18 cellular contexts compared by ENCODE assay signal in the genomic region with DNA sequence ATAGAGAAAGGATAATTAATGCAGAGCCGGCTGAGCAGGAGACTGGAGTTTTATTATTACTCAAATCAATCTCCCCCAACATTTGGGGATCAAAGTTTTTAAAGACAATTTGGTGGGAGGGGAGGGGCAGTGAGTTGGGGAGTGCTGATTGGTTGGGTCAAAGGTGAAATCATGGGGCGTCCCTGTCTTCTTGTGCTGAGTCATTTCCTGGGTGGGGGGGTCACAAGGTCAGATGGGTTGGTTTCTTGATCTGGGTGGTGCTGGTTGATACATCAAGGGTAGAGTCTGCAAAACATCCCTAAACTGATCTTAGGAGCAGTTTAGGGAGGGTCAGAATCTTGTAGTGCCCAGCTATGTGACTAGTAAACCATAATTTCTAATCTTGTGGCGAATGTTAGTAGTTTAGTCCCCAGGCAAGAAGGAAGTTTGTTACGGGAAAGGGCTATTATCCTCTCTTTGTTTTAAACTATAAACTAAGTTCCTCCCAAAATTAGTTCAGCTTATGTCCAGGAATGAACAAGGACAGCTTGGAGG.
A peak's percentile ranks its signal among the peaks of the same experiment; 100 is the strongest.
DNase-seq lines count a peak whose midpoint lies in the region; ATAC-seq, FAIRE-seq and TF ChIP-seq lines count a peak whose summit lies in the region.
"Had no signal": no experiment of that assay in that cellular context is flagged by ENCODE, and none has a peak within 500 bp of the region (broad histone marks: within the 10 kb centered on the region; RNA-seq: fewer than 3 reads in every experiment).

No MANE protein-coding gene starts in this region.

- H3K4me3 ChIP-seq in HUES48 (ENCODE audit: low read depth, low read length) (0 out of 2 replicates have a peak overlapping the region, but pooled peaks have one; percentile 11), psoas muscle (no peak overlapping the region)
- H3K4me3 ChIP-seq: BLaER1 had no signal

- no peak for TF ChIP-seq CTCF in activated CD8-positive, alpha-beta T cell treated with anti-CD3 and anti-CD28 coated beads for 36 hours (IDR thresholded peaks at IDR 0.05)
- no peak for TF ChIP-seq CTCF in psoas muscle (IDR thresholded peaks at IDR 0.05)

- intact Hi-C loops in activated CD8-positive, alpha-beta T cell treated with anti-CD3 and anti-CD28 coated beads for 36 hours (cut with micrococcal nuclease) = no loop called here
- intact Hi-C loops in psoas muscle (cut with DNase I) = no loop called here

- no peak overlapping the region for H3K4me3 Mint-ChIP-seq in activated CD8-positive, alpha-beta memory T cell treated with anti-CD3 and anti-CD28 coated beads, Interleukin-2, amount 10 ng/mL, durations not matched to agents 7 days and 5 days
- no peak overlapping the region for H3K4me3 Mint-ChIP-seq in activated CD8-positive, alpha-beta T cell treated with anti-CD3 and anti-CD28 coated beads for 36 hours
- H3K4me3 Mint-ChIP-seq: natural killer cell, T-cell had no signal

- no peak overlapping the region for H3K9ac ChIP-seq in HUES48 (ENCODE audit: low read depth, low read length)
- H3K9ac ChIP-seq: BLaER1 had no signal

- POLR2A ChIA-PET in activated CD8-positive, alpha-beta T cell treated with anti-CD3 and anti-CD28 coated beads for 36 hours (lab: Charles Lee) = no interaction called here

- H3K27ac ChIP-seq in HUES48 (ENCODE audit: low read depth, low read length) (no peak overlapping the region), psoas muscle (peak overlapping the region; percentile 79)
- H3K27ac ChIP-seq: BLaER1, HL-60 had no signal

- H3K36me3 ChIP-seq in HUES48 (ENCODE audit: control insufficient read depth, insufficient read depth, low read length) (no peaks in the 10 kb centered on the region), psoas muscle (ENCODE audit: insufficient read depth in 1 of 2, low read depth in 1 of 2) (no peaks in the 10 kb centered on the region)
- H3K36me3 ChIP-seq: BLaER1 had no signal

- FAIRE-seq in RCC 7860 (lab: Jason Lieb, UNC) = no peak
- FAIRE-seq: G401.6 had no signal

- no peak overlapping the region for H3K27ac Mint-ChIP-seq in activated CD8-positive, alpha-beta memory T cell treated with anti-CD3 and anti-CD28 coated beads, Interleukin-2, amount 10 ng/mL, durations not matched to agents 7 days and 5 days
- no peak overlapping the region for H3K27ac Mint-ChIP-seq in activated CD8-positive, alpha-beta T cell treated with anti-CD3 and anti-CD28 coated beads for 36 hours
- H3K27ac Mint-ChIP-seq: natural killer cell, T-cell had no signal

- no peaks in the 10 kb centered on the region for H3K9me3 Mint-ChIP-seq in activated CD8-positive, alpha-beta memory T cell treated with anti-CD3 and anti-CD28 coated beads, Interleukin-2, amount 10 ng/mL, durations not matched to agents 7 days and 5 days (ENCODE audit: low read depth)
- no peaks in the 10 kb centered on the region for H3K9me3 Mint-ChIP-seq in activated CD8-positive, alpha-beta T cell treated with anti-CD3 and anti-CD28 coated beads for 36 hours
- H3K9me3 Mint-ChIP-seq: natural killer cell, T-cell had no signal

- no peaks in the 10 kb centered on the region for H3K9me3 ChIP-seq in HUES48 (ENCODE audit: control insufficient read depth, insufficient read depth, low read length)
- no peaks in the 10 kb centered on the region for H3K9me3 ChIP-seq in psoas muscle
- H3K9me3 ChIP-seq: BLaER1 had no signal

- H3K27me3 Mint-ChIP-seq in activated CD8-positive, alpha-beta memory T cell treated with anti-CD3 and anti-CD28 coated beads, Interleukin-2, amount 10 ng/mL, durations not matched to agents 7 days and 5 days = peaks cover 47% of the 10 kb centered on the region
- H3K27me3 Mint-ChIP-seq in activated CD8-positive, alpha-beta T cell treated with anti-CD3 and anti-CD28 coated beads for 36 hours = peaks cover 15% of the 10 kb centered on the region

- H3K4me1 ChIP-seq in HUES48 (ENCODE audit: control insufficient read depth, insufficient read depth, low read length) (peaks cover 16% of the 10 kb centered on the region), psoas muscle (peaks cover 34% of the 10 kb centered on the region)

- peak; percentile 44 for DNase-seq in activated CD8-positive, alpha-beta memory T cell treated with anti-CD3 and anti-CD28 coated beads, Interleukin-2, amount 10 ng/mL, durations not matched to agents 7 days and 5 days
- DNase-seq in activated CD8-positive, alpha-beta memory T cell treated with anti-CD3 and anti-CD28 coated beads for 24 hours = no peak
- DNase-seq in activated CD8-positive, alpha-beta T cell treated with anti-CD3 and anti-CD28 coated beads for 36 hours = peak; percentile 43
- no peak for DNase-seq in psoas muscle
- DNase-seq in stimulated activated CD8-positive, alpha-beta memory T cell treated with anti-CD3 and anti-CD28 coated beads, Interleukin-4, amount 100 ng/mL, for 48 hours = no peak
- DNase-seq in RCC 7860 (ENCODE audit: low spot score) = no peak
- DNase-seq in cerebellar nuclear complex (lab: John Stamatoyannopoulos, UW) = no peak
- DNase-seq: H7, KBM-7, natural killer cell, NCI-H1092, NCI-H2081, SHP77, T-cell had no signal

- no peaks in the 10 kb centered on the region for H3K36me3 Mint-ChIP-seq in activated CD8-positive, alpha-beta memory T cell treated with anti-CD3 and anti-CD28 coated beads, Interleukin-2, amount 10 ng/mL, durations not matched to agents 7 days and 5 days
- no peaks in the 10 kb centered on the region for H3K36me3 Mint-ChIP-seq in activated CD8-positive, alpha-beta T cell treated with anti-CD3 and anti-CD28 coated beads for 36 hours (ENCODE audit: low read depth)
- H3K36me3 Mint-ChIP-seq: natural killer cell, T-cell had no signal

- no peak for ATAC-seq in activated CD8-positive, alpha-beta memory T cell treated with anti-CD3 and anti-CD28 coated beads, Interleukin-2, amount 10 ng/mL, durations not matched to agents 7 days and 5 days
- ATAC-seq in activated CD8-positive, alpha-beta T cell treated with anti-CD3 and anti-CD28 coated beads for 36 hours = peak; percentile 62
- ATAC-seq in psoas muscle = peak in 3 of 4 donors; percentile 59 to 66 (median 61)
- ATAC-seq: natural killer cell, T-cell had no signal

- 49 to 84% (median 54%) methylated on average over 4 of the region's 4 CpGs for WGBS in psoas muscle, 3 donors

- CTCF ChIA-PET in activated CD8-positive, alpha-beta memory T cell treated with anti-CD3 and anti-CD28 coated beads, Interleukin-2, amount 10 ng/mL, durations not matched to agents 7 days and 5 days (lab: Charles Lee) = no interaction called here
- CTCF ChIA-PET in activated CD8-positive, alpha-beta T cell treated with anti-CD3 and anti-CD28 coated beads for 36 hours (lab: Charles Lee) = interaction anchor here (0.6 kb wide), 1 partner anchor 48 kb away, joined by 3 read pairs; no protein-coding TSS in a partner anchor

- H3K27me3 ChIP-seq in HUES48 (ENCODE audit: control insufficient read depth, insufficient read depth, low read length) (no peaks in the 10 kb centered on the region), psoas muscle (ENCODE audit: insufficient read depth in 3 of 3, low read length in 2 of 3) (no peaks in the 10 kb centered on the region)
- H3K27me3 ChIP-seq: BLaER1 had no signal

- peaks cover 18% of the 10 kb centered on the region for H3K4me1 Mint-ChIP-seq in activated CD8-positive, alpha-beta memory T cell treated with anti-CD3 and anti-CD28 coated beads, Interleukin-2, amount 10 ng/mL, durations not matched to agents 7 days and 5 days
- H3K4me1 Mint-ChIP-seq in activated CD8-positive, alpha-beta T cell treated with anti-CD3 and anti-CD28 coated beads for 36 hours (ENCODE audit: low read depth) = peaks cover 14% of the 10 kb centered on the region

Comparison
In these comparisons a context has a peak if more than half of its experiments do, and no peak if none do; other contexts are left out.
1. DNase-seq: peak in activated CD8-positive, alpha-beta memory T cell treated with anti-CD3 and anti-CD28 coated beads, Interleukin-2, amount 10 ng/mL, durations not matched to agents 7 days and 5 days (single experiment) and activated CD8-positive, alpha-beta T cell treated with anti-CD3 and anti-CD28 coated beads for 36 hours (single experiment); none in activated CD8-positive, alpha-beta memory T cell treated with anti-CD3 and anti-CD28 coated beads for 24 hours (single experiment), psoas muscle (0 of 2), stimulated activated CD8-positive, alpha-beta memory T cell treated with anti-CD3 and anti-CD28 coated beads, Interleukin-4, amount 100 ng/mL, for 48 hours (single experiment), RCC 7860 (single experiment) and cerebellar nuclear complex (0 of 2).